ENCODE assay signal across 8 cellular contexts in genomic region chr20:19758888-19759331, GRCh38. TPM values are rescaled to one million over a fixed set of nuclear protein-coding genes. Genes with fewer than 3 reads are reported as not detected.
DNase-seq lines count a peak whose midpoint lies in the region; ATAC-seq and TF ChIP-seq lines count a peak whose summit lies in the region.

No MANE protein-coding gene starts in this region.

- no peaks in the 10 kb centered on the region for H3K9me3 ChIP-seq in neural cell (ENCODE audit: low read length)

- H3K79me2 ChIP-seq in neural cell (replicated peaks; ENCODE audit: insufficient read depth, low read length): peaks cover 32% of the 10 kb centered on the region

- H3K9me2 ChIP-seq in neural cell (ENCODE audit: insufficient read depth, low read length): no peaks in the 10 kb centered on the region

- peak overlapping the region; percentile 49 for H3K4me2 ChIP-seq in neural cell (ENCODE audit: low read length)

- POLR2A ChIA-PET in RWPE1 (lab: Yijun Ruan, JAX; ENCODE audit: low non-redundant PET): no interaction called here

- H3K27me3 ChIP-seq in foreskin keratinocyte: no peaks in the 10 kb centered on the region
- H3K27me3 ChIP-seq in neural cell (ENCODE audit: insufficient read depth, low read depth, low read length): no peaks in the 10 kb centered on the region

- CTCF ChIA-PET in RWPE1 (lab: Yijun Ruan, JAX): interaction anchor here (0.7 to 1.0 kb wide), 2 partner anchors 66 to 71 kb away, joined by 3 read pairs; no protein-coding TSS in a partner anchor

- H3K4me1 Mint-ChIP-seq in activated T-helper 1 cell treated with anti-CD3 and anti-CD28 coated beads, Interleukin-12 subunit alpha, Interleukin-12 subunit beta, Interleukin-2, Interleukin-4 antibody, amounts not matched to agents 30 ng/mL and 10 ng/mL and 1 ng/mL, durations not matched to agents 14 hours and 24 hours and 36 hours (ENCODE audit: low read depth): no peaks in the 10 kb centered on the region

- H3K36me3 ChIP-seq in neural cell (ENCODE audit: insufficient read depth, low read length): no peaks in the 10 kb centered on the region

- H3K27ac ChIP-seq in RWPE1: peak overlapping the region; percentile 92
- H3K27ac ChIP-seq in foreskin keratinocyte: peak overlapping the region; percentile 86
- peak overlapping the region; percentile 77 for H3K27ac ChIP-seq in neural cell (ENCODE audit: low read length)

- intact Hi-C loops in activated T-helper 1 cell treated with anti-CD3 and anti-CD28 coated beads, Interleukin-12 subunit alpha, Interleukin-12 subunit beta, Interleukin-2, Interleukin-4 antibody, amounts not matched to agents 30 ng/mL and 10 ng/mL and 1 ng/mL, durations not matched to agents 14 hours and 24 hours and 36 hours (cut with micrococcal nuclease): no loop called here

- no peak overlapping the region for H3K4me3 Mint-ChIP-seq in activated T-helper 1 cell treated with anti-CD3 and anti-CD28 coated beads, Interleukin-12 subunit alpha, Interleukin-12 subunit beta, Interleukin-2, Interleukin-4 antibody, amounts not matched to agents 30 ng/mL and 10 ng/mL and 1 ng/mL, durations not matched to agents 14 hours and 24 hours and 36 hours

- DNase-seq in DMS 273 (lab: John Stamatoyannopoulos, UW; ENCODE audit: unreplicated experiment) (peak; percentile 77), RWPE1 (ENCODE audit: low spot score) (no peak), foreskin keratinocyte (peak in 1 of 2 donors; percentile 29)
- DNase-seq in activated T-helper 1 cell treated with anti-CD3 and anti-CD28 coated beads, Interleukin-12 subunit alpha, Interleukin-12 subunit beta, Interleukin-2, Interleukin-4 antibody, amounts not matched to agents 30 ng/mL and 10 ng/mL and 1 ng/mL, durations not matched to agents 14 hours and 24 hours and 36 hours (ENCODE audit: low spot score): no peak
- no peak for DNase-seq in effector CD8-positive, alpha-beta T cell (lab: John Stamatoyannopoulos, UW)
- DNase-seq in stimulated activated CD4-positive, alpha-beta T cell treated with anti-CD3 and anti-CD28 coated beads, Interleukin-12 subunit alpha, Interleukin-12 subunit beta, amount 100 ng/mL, for 4 hours: no peak

- peak overlapping the region; percentile 80 for H2AFZ ChIP-seq in neural cell (ENCODE audit: low read depth, low read length)

- no peak for TF ChIP-seq EP300 in neural cell (conservative IDR thresholded peaks at IDR 0.05; ENCODE audit: poor library complexity, severe bottlenecking)

- no peaks in the 10 kb centered on the region for H4K20me1 ChIP-seq in neural cell (ENCODE audit: insufficient read depth)

- TF ChIP-seq CTCF in RWPE1 (conservative IDR thresholded peaks at IDR 0.05; ENCODE audit: low read depth) (no peak), foreskin keratinocyte (conservative IDR thresholded peaks at IDR 0.05) (no peak), neural cell (IDR thresholded peaks at IDR 0.05; ENCODE audit: poor library complexity, severe bottlenecking) (no peak)

- no peaks in the 10 kb centered on the region for H3K9me3 Mint-ChIP-seq in activated T-helper 1 cell treated with anti-CD3 and anti-CD28 coated beads, Interleukin-12 subunit alpha, Interleukin-12 subunit beta, Interleukin-2, Interleukin-4 antibody, amounts not matched to agents 30 ng/mL and 10 ng/mL and 1 ng/mL, durations not matched to agents 14 hours and 24 hours and 36 hours

- no peak overlapping the region for H3K27ac Mint-ChIP-seq in activated T-helper 1 cell treated with anti-CD3 and anti-CD28 coated beads, Interleukin-12 subunit alpha, Interleukin-12 subunit beta, Interleukin-2, Interleukin-4 antibody, amounts not matched to agents 30 ng/mL and 10 ng/mL and 1 ng/mL, durations not matched to agents 14 hours and 24 hours and 36 hours

- peaks cover 28% of the 10 kb centered on the region for H3K27me3 Mint-ChIP-seq in activated T-helper 1 cell treated with anti-CD3 and anti-CD28 coated beads, Interleukin-12 subunit alpha, Interleukin-12 subunit beta, Interleukin-2, Interleukin-4 antibody, amounts not matched to agents 30 ng/mL and 10 ng/mL and 1 ng/mL, durations not matched to agents 14 hours and 24 hours and 36 hours (ENCODE audit: insufficient read depth)

- H3K36me3 Mint-ChIP-seq in activated T-helper 1 cell treated with anti-CD3 and anti-CD28 coated beads, Interleukin-12 subunit alpha, Interleukin-12 subunit beta, Interleukin-2, Interleukin-4 antibody, amounts not matched to agents 30 ng/mL and 10 ng/mL and 1 ng/mL, durations not matched to agents 14 hours and 24 hours and 36 hours (ENCODE audit: low read depth): no peaks in the 10 kb centered on the region

- no peaks in the 10 kb centered on the region for H3K4me1 ChIP-seq in foreskin keratinocyte

- peak overlapping the region; percentile 90 for H3K4me3 ChIP-seq in neural cell (ENCODE audit: low read length)

- peaks cover 6% of the 10 kb centered on the region for H3F3A ChIP-seq in neural cell (ENCODE audit: insufficient read depth, low read length, poor library complexity, severe bottlenecking)

- no peak for TF ChIP-seq RAD21 in neural cell (conservative IDR thresholded peaks at IDR 0.05)

- peak overlapping the region; percentile 85 for H3K9ac ChIP-seq in neural cell (ENCODE audit: low read length)

- ATAC-seq in foreskin keratinocyte (peak; percentile 5), HG03469 (IDR thresholded peaks at IDR 0.05; ENCODE audit: unreplicated experiment) (no peak)

TF ChIP-seq in neural cell, 6 proteins besides CTCF, POLR2A, EP300 and RAD21:
- TF ChIP-seq TAF1 (IDR thresholded peaks at IDR 0.05; ENCODE audit: low read depth): no peak
- TF ChIP-seq SMC3 (conservative IDR thresholded peaks at IDR 0.05; ENCODE audit: poor library complexity): no peak
- no peak for TF ChIP-seq EZH2 (IDR thresholded peaks at IDR 0.05; ENCODE audit: borderline replicate concordance, insufficient read depth, low read length, poor library complexity, severe bottlenecking)
- TF ChIP-seq, protein P1, sequence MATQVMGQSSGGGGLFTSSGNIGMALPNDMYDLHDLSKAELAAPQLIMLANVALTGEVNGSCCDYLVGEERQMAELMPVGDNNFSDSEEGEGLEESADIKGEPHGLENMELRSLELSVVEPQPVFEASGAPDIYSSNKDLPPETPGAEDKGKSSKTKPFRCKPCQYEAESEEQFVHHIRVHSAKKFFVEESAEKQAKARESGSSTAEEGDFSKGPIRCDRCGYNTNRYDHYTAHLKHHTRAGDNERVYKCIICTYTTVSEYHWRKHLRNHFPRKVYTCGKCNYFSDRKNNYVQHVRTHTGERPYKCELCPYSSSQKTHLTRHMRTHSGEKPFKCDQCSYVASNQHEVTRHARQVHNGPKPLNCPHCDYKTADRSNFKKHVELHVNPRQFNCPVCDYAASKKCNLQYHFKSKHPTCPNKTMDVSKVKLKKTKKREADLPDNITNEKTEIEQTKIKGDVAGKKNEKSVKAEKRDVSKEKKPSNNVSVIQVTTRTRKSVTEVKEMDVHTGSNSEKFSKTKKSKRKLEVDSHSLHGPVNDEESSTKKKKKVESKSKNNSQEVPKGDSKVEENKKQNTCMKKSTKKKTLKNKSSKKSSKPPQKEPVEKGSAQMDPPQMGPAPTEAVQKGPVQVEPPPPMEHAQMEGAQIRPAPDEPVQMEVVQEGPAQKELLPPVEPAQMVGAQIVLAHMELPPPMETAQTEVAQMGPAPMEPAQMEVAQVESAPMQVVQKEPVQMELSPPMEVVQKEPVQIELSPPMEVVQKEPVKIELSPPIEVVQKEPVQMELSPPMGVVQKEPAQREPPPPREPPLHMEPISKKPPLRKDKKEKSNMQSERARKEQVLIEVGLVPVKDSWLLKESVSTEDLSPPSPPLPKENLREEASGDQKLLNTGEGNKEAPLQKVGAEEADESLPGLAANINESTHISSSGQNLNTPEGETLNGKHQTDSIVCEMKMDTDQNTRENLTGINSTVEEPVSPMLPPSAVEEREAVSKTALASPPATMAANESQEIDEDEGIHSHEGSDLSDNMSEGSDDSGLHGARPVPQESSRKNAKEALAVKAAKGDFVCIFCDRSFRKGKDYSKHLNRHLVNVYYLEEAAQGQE (IDR thresholded peaks at IDR 0.05; ENCODE audit: borderline replicate concordance): no peak
- TF ChIP-seq POLR2AphosphoS5 (IDR thresholded peaks at IDR 0.05): no peak
- no peak for TF ChIP-seq MXI1 (conservative IDR thresholded peaks at IDR 0.05; ENCODE audit: poor library complexity, severe bottlenecking)

RNA-seq across cellular contexts. Expression of gene RIN2, which starts 0.9 kb away (rescaled TPM):
- total RNA-seq in foreskin keratinocyte: 60.1 and 70.2 TPM in 2 replicates
- polyA plus RNA-seq in foreskin keratinocyte: 23.3 and 23.6 TPM in 2 replicates
- polyA plus RNA-seq in neural cell: 4.7 and 24.4 TPM in 2 replicates
- 14.4 and 28.1 TPM in 2 replicates for polyA minus RNA-seq in neural cell
- total RNA-seq in activated T-helper 1 cell treated with anti-CD3 and anti-CD28 coated beads, Interleukin-12 subunit alpha, Interleukin-12 subunit beta, Interleukin-2, Interleukin-4 antibody, amounts not matched to agents 30 ng/mL and 10 ng/mL and 1 ng/mL, durations not matched to agents 14 hours and 24 hours and 36 hours: not detected in 2 replicates

Comparison
In these comparisons a context has a peak if more than half of its experiments do, and no peak if none do; other contexts are left out.
1. RNA of gene RIN2, which starts 0.9 kb away (total RNA-seq): 60.1 to 70.2 TPM in foreskin keratinocyte; not detected in activated T-helper 1 cell treated with anti-CD3 and anti-CD28 coated beads, Interleukin-12 subunit alpha, Interleukin-12 subunit beta, Interleukin-2, Interleukin-4 antibody, amounts not matched to agents 30 ng/mL and 10 ng/mL and 1 ng/mL, durations not matched to agents 14 hours and 24 hours and 36 hours; every median in the first group is over 10 times any median in the second.
2. Peak in every context shown above with its lines, with median percentiles within 50 percentile points of each other: H3K27ac ChIP-seq.